In the genomic region with DNA sequence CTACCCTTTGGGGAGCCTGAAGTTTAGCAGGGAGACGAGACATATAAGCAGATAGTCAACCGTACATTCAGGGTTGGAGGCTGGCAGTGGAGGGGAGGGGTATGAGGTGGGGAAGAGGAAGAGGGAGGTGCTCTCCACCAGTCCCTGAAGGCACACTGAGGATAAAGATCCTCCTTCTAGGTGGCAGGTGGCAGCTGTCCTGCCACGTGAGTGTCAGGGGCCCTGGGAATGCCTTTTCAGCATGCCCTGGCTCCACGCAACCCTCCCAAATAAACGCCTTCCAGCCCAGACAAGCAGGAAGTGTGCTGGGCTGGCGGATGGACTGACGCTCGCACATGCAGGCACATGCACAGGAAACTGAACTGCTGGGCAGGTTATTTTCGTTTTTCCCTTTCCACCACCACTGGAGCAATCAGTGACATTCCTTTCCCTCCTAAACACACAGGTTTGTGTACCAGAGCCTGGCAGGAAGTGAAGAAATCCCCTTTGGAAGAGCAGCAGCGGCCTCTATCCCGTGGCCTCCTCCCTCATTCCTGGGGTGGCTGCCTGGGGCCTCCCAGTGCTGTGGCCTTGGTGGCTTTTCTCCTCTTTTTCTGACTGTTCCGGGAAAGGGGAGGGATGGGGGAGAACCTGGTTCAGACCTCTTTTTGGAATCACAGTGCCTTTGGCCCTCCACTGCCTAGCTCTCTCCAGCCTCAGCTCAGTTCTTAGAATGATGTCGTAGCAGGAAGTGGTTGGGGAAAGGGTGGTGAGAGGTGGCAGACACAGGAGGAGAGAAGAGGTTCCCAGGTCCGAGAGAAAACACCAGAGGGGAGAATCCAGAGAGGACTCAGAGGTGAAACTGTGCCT, we compare ENCODE assay signal across 8 cellular contexts.
DNase-seq lines count a peak whose midpoint lies in the region; ATAC-seq, FAIRE-seq and TF ChIP-seq lines count a peak whose summit lies in the region.

No MANE protein-coding gene starts in this region.

- no peak overlapping the region for H3K27ac Mint-ChIP-seq in CD14-positive monocyte

- H3K27me3 ChIP-seq in GM12878 (replicated peaks in 1 of 2; ENCODE audit: control insufficient read depth in 2 of 2, insufficient read depth in 2 of 2, low read length in 1 of 2) (no peaks in the 10 kb centered on the region), lower lobe of right lung (ENCODE audit: low read depth) (no peaks in the 10 kb centered on the region), stomach (no peaks in the 10 kb centered on the region)

- in situ Hi-C loops in GM12878 (cut with MboI): no loop called here

- TF ChIP-seq EP300 in GM12878 (IDR thresholded peaks at IDR 0.05; ENCODE audit: borderline replicate concordance in 1 of 2, control insufficient read depth in 1 of 2, low read depth in 2 of 2, low read length in 2 of 2) (no peak), stomach (IDR thresholded peaks at IDR 0.05) (no peak)

- TF ChIP-seq POLR2A in GM12878 (IDR thresholded peaks at IDR 0.05; ENCODE audit: low read depth, low read length): no peak
- TF ChIP-seq POLR2A in stomach (IDR thresholded peaks at IDR 0.05): no peak
- no peak for TF ChIP-seq POLR2A in erythroblast (IDR thresholded peaks at IDR 0.05; ENCODE audit: low read length)

- no peaks in the 10 kb centered on the region for H3K36me3 ChIP-seq in GM12878 (ENCODE audit: control insufficient read depth in 2 of 2, insufficient read depth in 2 of 2, low read length in 1 of 2)
- H3K36me3 ChIP-seq in lower lobe of right lung: no peaks in the 10 kb centered on the region
- no peaks in the 10 kb centered on the region for H3K36me3 ChIP-seq in stomach

- peaks cover 0 to 6% (median 1%) of the 10 kb centered on the region in 3 donors for H3K27me3 Mint-ChIP-seq in CD14-positive monocyte (ENCODE audit: low read depth in 3 of 3)

- no peak for TF ChIP-seq RAD21 in GM12878 (IDR thresholded peaks at IDR 0.05; ENCODE audit: insufficient read depth, low read depth, low read length)

- no peak for FAIRE-seq in RCC 7860 (lab: Jason Lieb, UNC)
- FAIRE-seq in GM12878 (lab: Jason Lieb, UNC): no peak

- H3K9ac ChIP-seq in GM12878 (ENCODE audit: control insufficient read depth, insufficient read depth, low read length): no peak overlapping the region

- SMC1A ChIA-PET in GM12878 (lab: Charles Lee; ENCODE audit: uncharacterized antibody, unreplicated experiment): interaction anchor here (0.6 kb wide), 1 partner anchor 301 kb away, joined by 3 read pairs; no protein-coding TSS in a partner anchor

- H3K9me3 ChIP-seq in GM12878 (replicated peaks; ENCODE audit: control insufficient read depth, insufficient read depth, low read length) (no peaks in the 10 kb centered on the region; the same call in 2 of the 3 replicates), lower lobe of right lung (no peaks in the 10 kb centered on the region), stomach (peaks cover 0 to 12% (median 7%) of the 10 kb centered on the region in 4 donors)

- DNase-seq in CD14-positive monocyte (ENCODE audit: low spot score): no peak
- peak; percentile 13 for DNase-seq in RCC 7860 (ENCODE audit: low spot score)
- DNase-seq in GM12878 (ENCODE audit: low read depth, low spot score): no peak
- peak; percentile 73 for DNase-seq in lower lobe of right lung
- DNase-seq in stomach: peak; percentile 40
- no peak for DNase-seq in erythroblast (lab: John Stamatoyannopoulos, UW)
- no peak for DNase-seq in NCI-H2227 (lab: John Stamatoyannopoulos, UW; ENCODE audit: unreplicated experiment)
- no peak for DNase-seq in LoVo (ENCODE audit: low spot score)

- H3K27ac ChIP-seq in GM12878 (ENCODE audit: control insufficient read depth, insufficient read depth): no peak overlapping the region
- peak overlapping the region; percentile 84 for H3K27ac ChIP-seq in lower lobe of right lung
- H3K27ac ChIP-seq in stomach: peak overlapping the region; percentile 58 to 86 (median 72)

- CTCF ChIA-PET in GM12878 (lab: Yijun Ruan, JAX): interaction anchor here (0.6 to 1.1 kb wide), 3 partner anchors 16 to 272 kb away, joined by 3 read pairs; no protein-coding TSS in a partner anchor

- H3K79me2 ChIP-seq in GM12878 (ENCODE audit: control insufficient read depth, insufficient read depth, low read length): no peaks in the 10 kb centered on the region

- H3K4me3 ChIP-seq in GM12878 (no peak overlapping the region), lower lobe of right lung (peak overlapping the region; percentile 19), stomach (no peak overlapping the region)

- H3K36me3 Mint-ChIP-seq in CD14-positive monocyte: no peaks in the 10 kb centered on the region

- ATAC-seq in GM12878: no peak
- peak; percentile 85 to 89 for ATAC-seq in lower lobe of right lung

- peaks cover 14% of the 10 kb centered on the region for H3K4me1 Mint-ChIP-seq in CD14-positive monocyte

- no peaks in the 10 kb centered on the region for H4K20me1 ChIP-seq in GM12878 (ENCODE audit: control insufficient read depth, insufficient read depth)

- TF ChIP-seq CTCF in CD14-positive monocyte (IDR thresholded peaks at IDR 0.05): no peak
- TF ChIP-seq CTCF in GM12878 (IDR thresholded peaks at IDR 0.05 in 2 of 3, conservative IDR thresholded peaks at IDR 0.05 in 1 of 3; ENCODE audit: control insufficient read depth in 2 of 3, extremely low read depth in 1 of 3, insufficient read depth in 1 of 3, low read depth in 3 of 3, low read length in 3 of 3): no peak
- no peak for TF ChIP-seq CTCF in lower lobe of right lung (IDR thresholded peaks at IDR 0.05)
- no peak for TF ChIP-seq CTCF in stomach (IDR thresholded peaks at IDR 0.05)

- peak overlapping the region; percentile 39 for H2AFZ ChIP-seq in GM12878 (ENCODE audit: control insufficient read depth, low read depth, low read length)

- H3K9me3 Mint-ChIP-seq in CD14-positive monocyte: peaks cover 0 to 10% (median 2%) of the 10 kb centered on the region in 7 donors

- intact Hi-C loops in CD14-positive monocyte (cut with micrococcal nuclease): no loop called here
- intact Hi-C loops in GM12878 (cut with micrococcal nuclease; ENCODE audit: unreplicated experiment): no loop called here
- intact Hi-C loops in lower lobe of right lung (cut with DNase I): no loop called here
- intact Hi-C loops in stomach (cut with DNase I; ENCODE audit: low total_unique reads): no loop called here

- H3K4me1 ChIP-seq in GM12878 (ENCODE audit: control insufficient read depth, insufficient read depth, low read length) (peaks cover 6% of the 10 kb centered on the region), lower lobe of right lung (peaks cover 14% of the 10 kb centered on the region), stomach (peaks cover 0 to 10% (median 9%) of the 10 kb centered on the region in 4 donors)

- RAD21 ChIA-PET in GM12878 (lab: Charles Lee; ENCODE audit: unreplicated experiment): no interaction called here

- H3K4me3 Mint-ChIP-seq in CD14-positive monocyte: peak overlapping the region; percentile 50 to 84

- H3K4me2 ChIP-seq in GM12878 (ENCODE audit: control insufficient read depth, insufficient read depth): peak overlapping the region; percentile 38; the same call in 1 of the 2 replicates

- 11% methylated on average over 13 of the region's 14 CpGs for WGBS in GM12878 (ENCODE audit: insufficient coverage, insufficient replicate concordance, low lambda C conversion rate, missing lambda C conversion rate)
- WGBS in stomach, 5 donors: 17 to 37% (median 23%) methylated on average over 14 of the region's 14 CpGs

- BruUV-seq in GM12878 (replicated peaks; lab: Mats Ljungman, UMichigan): no TSS peak

- POLR2A ChIA-PET in GM12878 (lab: Charles Lee): no interaction called here

TF ChIP-seq in GM12878, 131 proteins besides CTCF, POLR2A, EP300 and RAD21 (continues in another document):
- TF ChIP-seq ZNF274 (IDR thresholded peaks at IDR 0.05; ENCODE audit: insufficient read depth, insufficient read length) (no peak), RB1 (IDR thresholded peaks at IDR 0.05; ENCODE audit: borderline replicate concordance) (no peak), MEF2A (IDR thresholded peaks at IDR 0.05; ENCODE audit: insufficient read depth, low read depth, low read length) (no peak), GATAD2B (conservative IDR thresholded peaks at IDR 0.05; ENCODE audit: low read depth) (no peak), TCF12 (IDR thresholded peaks at IDR 0.05; ENCODE audit: low read depth, low read length) (no peak), TAF1 (IDR thresholded peaks at IDR 0.05; ENCODE audit: borderline replicate concordance, low read depth, low read length) (no peak), SMAD1 (IDR thresholded peaks at IDR 0.05; ENCODE audit: low read depth, partially characterized antibody) (no peak), KLF5 (IDR thresholded peaks at IDR 0.05; ENCODE audit: partially characterized antibody) (no peak), TBL1XR1 (IDR thresholded peaks at IDR 0.05; ENCODE audit: low read depth, low read length) (no peak)
- TF ChIP-seq, protein P1, sequence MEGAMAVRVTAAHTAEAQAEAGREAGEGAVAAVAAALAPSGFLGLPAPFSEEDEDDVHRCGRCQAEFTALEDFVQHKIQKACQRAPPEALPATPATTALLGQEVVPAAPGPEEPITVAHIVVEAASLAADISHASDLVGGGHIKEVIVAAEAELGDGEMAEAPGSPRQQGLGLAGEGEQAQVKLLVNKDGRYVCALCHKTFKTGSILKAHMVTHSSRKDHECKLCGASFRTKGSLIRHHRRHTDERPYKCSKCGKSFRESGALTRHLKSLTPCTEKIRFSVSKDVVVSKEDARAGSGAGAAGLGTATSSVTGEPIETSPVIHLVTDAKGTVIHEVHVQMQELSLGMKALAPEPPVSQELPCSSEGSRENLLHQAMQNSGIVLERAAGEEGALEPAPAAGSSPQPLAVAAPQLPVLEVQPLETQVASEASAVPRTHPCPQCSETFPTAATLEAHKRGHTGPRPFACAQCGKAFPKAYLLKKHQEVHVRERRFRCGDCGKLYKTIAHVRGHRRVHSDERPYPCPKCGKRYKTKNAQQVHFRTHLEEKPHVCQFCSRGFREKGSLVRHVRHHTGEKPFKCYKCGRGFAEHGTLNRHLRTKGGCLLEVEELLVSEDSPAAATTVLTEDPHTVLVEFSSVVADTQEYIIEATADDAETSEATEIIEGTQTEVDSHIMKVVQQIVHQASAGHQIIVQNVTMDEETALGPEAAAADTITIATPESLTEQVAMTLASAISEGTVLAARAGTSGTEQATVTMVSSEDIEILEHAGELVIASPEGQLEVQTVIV (IDR thresholded peaks at IDR 0.05; ENCODE audit: borderline replicate concordance, partially characterized antibody): no peak

Comparison
In these comparisons a context has a peak if more than half of its experiments do, and no peak if none do; other contexts are left out.
1. DNase-seq: peak in RCC 7860 (single experiment), lower lobe of right lung (single experiment) and stomach (single experiment); none in CD14-positive monocyte (single experiment), GM12878 (single experiment), erythroblast (0 of 2), NCI-H2227 (single experiment) and LoVo (single experiment).